In genomic region chr11:32312865-32313403, GRCh38 we compare ENCODE assay signal across 8 cellular contexts.
A peak's percentile ranks its signal among the peaks of the same experiment; 100 is the strongest.
DNase-seq lines count a peak whose midpoint lies in the region; ATAC-seq and TF ChIP-seq lines count a peak whose summit lies in the region.

No MANE protein-coding gene starts in this region.

- no peak overlapping the region for H3K27ac Mint-ChIP-seq in neural crest cell (ENCODE audit: unreplicated experiment)

- intact Hi-C loops in Right ventricle myocardium inferior (cut with DNase I) (no loop called here), cardiac septum (cut with DNase I) (no loop called here)

- TF ChIP-seq CTCF in neural crest cell (conservative IDR thresholded peaks at IDR 0.05): peak; percentile 68

- no peaks in the 10 kb centered on the region for H3K36me3 Mint-ChIP-seq in neural crest cell (ENCODE audit: low read depth)

- no peaks in the 10 kb centered on the region for H3K27me3 Mint-ChIP-seq in neural crest cell (ENCODE audit: low read depth)

- H3K4me3 Mint-ChIP-seq in neural crest cell: no peak overlapping the region

- ATAC-seq in Right ventricle myocardium inferior (peak; percentile 74), GM18870 (IDR thresholded peaks at IDR 0.05; ENCODE audit: unreplicated experiment) (no peak)

- peaks cover 5% of the 10 kb centered on the region for H3K4me1 Mint-ChIP-seq in neural crest cell

- DNase-seq in Right ventricle myocardium inferior (ENCODE audit: missing footprints) (no peak), cardiac septum (ENCODE audit: low spot score) (no peak), HK-2 (ENCODE audit: unreplicated experiment) (peak; percentile 37), SKM-1 (lab: John Stamatoyannopoulos, UW; ENCODE audit: unreplicated experiment) (peak; percentile 85), erythroblast (lab: John Stamatoyannopoulos, UW) (peak; percentile 32 to 54), neural crest cell (ENCODE audit: low read depth, low spot score) (no peak), occipital lobe (lab: John Stamatoyannopoulos, UW) (no peak)

- TF ChIP-seq POLR2A in erythroblast (IDR thresholded peaks at IDR 0.05; ENCODE audit: low read length): no peak

- H3K9me3 Mint-ChIP-seq in neural crest cell: no peaks in the 10 kb centered on the region

Comparison
In these comparisons a context has a peak if more than half of its experiments do, and no peak if none do; other contexts are left out.
1. DNase-seq: peak in HK-2 (single experiment), SKM-1 (single experiment) and erythroblast (2 of 2); none in Right ventricle myocardium inferior (single experiment), cardiac septum (single experiment), neural crest cell (single experiment) and occipital lobe (single experiment).